In the genomic region with DNA sequence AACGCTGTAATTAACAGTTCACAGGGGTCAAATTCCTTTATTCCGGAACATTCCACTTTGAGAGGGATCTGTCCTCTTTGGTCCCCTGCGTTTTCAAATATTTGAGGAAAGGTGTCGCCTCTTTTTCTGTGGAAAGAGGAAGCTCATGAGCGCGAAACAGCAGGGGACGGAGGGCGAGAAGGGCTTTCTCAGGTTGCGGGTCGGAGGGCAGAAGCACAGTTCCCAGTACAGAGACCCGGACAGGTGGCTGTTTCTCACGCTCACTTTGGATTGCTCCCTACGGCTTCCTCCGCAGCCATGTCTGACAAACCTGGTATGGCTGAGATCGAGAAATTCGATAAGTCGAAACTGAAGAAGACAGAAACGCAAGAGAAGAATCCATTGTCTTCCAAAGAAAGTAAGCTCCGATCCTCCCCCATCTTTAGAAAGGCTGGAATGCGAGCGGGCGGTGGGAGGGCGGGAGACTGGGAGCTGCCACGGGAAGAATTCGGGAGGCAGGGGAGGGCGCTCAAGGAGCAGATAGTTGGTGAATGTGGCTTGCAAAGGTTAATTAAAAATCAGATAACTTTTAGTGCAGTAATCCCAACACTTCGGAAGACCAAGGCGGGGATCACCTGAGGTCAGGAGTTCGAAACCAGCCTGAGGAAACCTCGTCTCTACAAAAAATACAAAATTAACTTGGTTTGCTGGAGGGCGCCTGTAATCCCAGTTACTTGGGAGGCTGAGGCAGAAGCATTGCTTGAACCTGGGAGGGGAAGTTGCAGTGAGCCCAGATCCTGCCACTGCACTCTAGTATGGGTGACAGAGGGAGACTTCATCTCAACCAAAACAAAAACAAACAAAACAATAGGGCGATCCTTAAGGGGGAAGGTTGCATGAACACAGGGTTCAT, we compare ENCODE assay signal across 8 cellular contexts. TPM values are rescaled to one million over a fixed set of nuclear protein-coding genes. Genes with fewer than 3 reads are reported as not detected.
DNase-seq lines count a peak whose midpoint lies in the region; ATAC-seq and TF ChIP-seq lines count a peak whose summit lies in the region.

No MANE protein-coding gene starts in this region.

- 2% methylated on average over 32 of the region's 32 CpGs for WGBS in thyroid gland, 2 donors

- H3K9me3 ChIP-seq in right atrium auricular region (no peaks in the 10 kb centered on the region), thyroid gland (no peaks in the 10 kb centered on the region)

- no peaks in the 10 kb centered on the region for H3K36me3 Mint-ChIP-seq in chondrocyte (ENCODE audit: low read depth)

- H3K4me3 ChIP-seq in right atrium auricular region (no peak overlapping the region), thyroid gland (replicated peaks in 1 of 3) (peak overlapping the region in 1 of 3 donors; percentile 47)

- H3K9me3 Mint-ChIP-seq in chondrocyte (ENCODE audit: low read depth) = no peaks in the 10 kb centered on the region

- H3K27me3 Mint-ChIP-seq in chondrocyte (ENCODE audit: low read depth) = no peaks in the 10 kb centered on the region

- no peak for DNase-seq in Right ventricle myocardium inferior (ENCODE audit: missing footprints)
- DNase-seq in right atrium auricular region (ENCODE audit: low spot score) = no peak
- peak; percentile 10 to 19 for DNase-seq in activated CD4-positive, alpha-beta T cell treated with anti-CD3 and anti-CD28 coated beads, Interleukin-2, amount 50 U/mL, for 48 hours
- peak; percentile 34 for DNase-seq in left ventricle myocardium superior
- peak; percentile 37 to 42 for DNase-seq in thyroid gland
- no peak for DNase-seq in activated gamma-delta T cell treated with Interleukin-2 at 50 U/mL for 16 hours
- no peak for DNase-seq in chondrocyte (ENCODE audit: low spot score)
- no peak for DNase-seq in GM10266 (ENCODE audit: extremely low spot score)

- H3K27ac Mint-ChIP-seq in chondrocyte (ENCODE audit: unreplicated experiment) = no peak overlapping the region

- H3K27me3 ChIP-seq in right atrium auricular region = no peaks in the 10 kb centered on the region
- H3K27me3 ChIP-seq in thyroid gland = no peaks in the 10 kb centered on the region

- no peak for TF ChIP-seq CTCF in right atrium auricular region (IDR thresholded peaks at IDR 0.05)
- no peak for TF ChIP-seq CTCF in thyroid gland (IDR thresholded peaks at IDR 0.05)
- no peak for TF ChIP-seq CTCF in chondrocyte (IDR thresholded peaks at IDR 0.05)
- no peak for TF ChIP-seq CTCF in GM10266 (IDR thresholded peaks at IDR 0.05; ENCODE audit: control insufficient read depth, insufficient read depth, low read depth, missing control alignments)

- no peak for TF ChIP-seq POLR2A in thyroid gland (IDR thresholded peaks at IDR 0.05)

- peak; percentile 64 for ATAC-seq in Right ventricle myocardium inferior
- ATAC-seq in left ventricle myocardium superior = peak; percentile 81

- intact Hi-C loops in Right ventricle myocardium inferior (cut with DNase I) (loop anchor here (5.0 kb wide), 1 partner anchor 227 kb away; no protein-coding TSS in a partner anchor), left ventricle myocardium superior (cut with micrococcal nuclease) (no loop called here), thyroid gland (cut with DNase I) (no loop called here)

- H3K4me1 Mint-ChIP-seq in chondrocyte (ENCODE audit: low read depth) = no peaks in the 10 kb centered on the region

- no peaks in the 10 kb centered on the region for H3K4me1 ChIP-seq in right atrium auricular region
- no peaks in the 10 kb centered on the region for H3K4me1 ChIP-seq in thyroid gland

- no peak overlapping the region for H3K27ac ChIP-seq in right atrium auricular region
- H3K27ac ChIP-seq in thyroid gland = peak overlapping the region in 1 of 3 donors; percentile 97

- no peak overlapping the region for H3K4me3 Mint-ChIP-seq in chondrocyte (ENCODE audit: unreplicated experiment)

- H3K36me3 ChIP-seq in right atrium auricular region (no peaks in the 10 kb centered on the region), thyroid gland (no peaks in the 10 kb centered on the region)

RNA-seq across cellular contexts. Expression of a gene that starts 0.6 kb away (rescaled TPM):
- total RNA-seq in Right ventricle myocardium inferior = 0.65 TPM
- not detected for total RNA-seq in right atrium auricular region
- total RNA-seq in left ventricle myocardium superior = 0.59 TPM
- 1 to 10 TPM in 2 of 4 donors, not detected in 2; 2.6 to 4.5 TPM for total RNA-seq in thyroid gland
- total RNA-seq in chondrocyte = not detected in 3 replicates

Comparison
In these comparisons a context has a peak if more than half of its experiments do, and no peak if none do; other contexts are left out.
1. DNase-seq: peak in activated CD4-positive, alpha-beta T cell treated with anti-CD3 and anti-CD28 coated beads, Interleukin-2, amount 50 U/mL, for 48 hours (2 of 2), left ventricle myocardium superior (single experiment) and thyroid gland (2 of 2); none in Right ventricle myocardium inferior (single experiment), right atrium auricular region (single experiment), activated gamma-delta T cell treated with Interleukin-2 at 50 U/mL for 16 hours (single experiment), chondrocyte (single experiment) and GM10266 (single experiment).